9 cellular contexts compared by ENCODE assay signal in the genomic region with DNA sequence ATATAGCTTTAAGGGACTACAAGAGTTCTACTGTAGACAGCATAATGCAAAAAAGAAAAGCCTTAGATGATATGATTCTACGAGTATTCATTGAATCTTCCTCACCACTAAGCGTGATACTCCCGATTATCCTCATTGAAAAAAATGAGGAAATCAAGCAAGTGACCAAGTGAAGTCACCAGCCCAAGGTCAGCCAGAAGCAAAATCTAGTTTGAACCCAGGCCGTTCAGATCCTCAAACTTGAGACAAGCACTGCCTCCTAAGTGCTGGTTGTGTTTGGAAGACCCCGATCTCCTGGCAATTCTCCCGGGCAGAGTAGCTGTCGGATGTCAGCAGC. TPM values are rescaled to one million over a fixed set of nuclear protein-coding genes. Genes with fewer than 3 reads are reported as not detected.
DNase-seq lines count a peak whose midpoint lies in the region; ATAC-seq, FAIRE-seq and TF ChIP-seq lines count a peak whose summit lies in the region.
"Had no signal": no experiment of that assay in that cellular context is flagged by ENCODE, and none has a peak within 500 bp of the region (broad histone marks: within the 10 kb centered on the region; RNA-seq: fewer than 3 reads in every experiment).

No MANE protein-coding gene starts in this region.

- H3K27ac Mint-ChIP-seq in activated CD8-positive, alpha-beta memory T cell treated with anti-CD3 and anti-CD28 coated beads, Interleukin-2, amount 10 ng/mL, durations not matched to agents 7 days and 5 days = peak overlapping the region; percentile 86
- peak overlapping the region; percentile 82 for H3K27ac Mint-ChIP-seq in astrocyte (ENCODE audit: unreplicated experiment)

- H3K36me3 ChIP-seq in astrocyte (ENCODE audit: insufficient read depth, low read length) (peaks cover 5% of the 10 kb centered on the region), tibial artery (peaks cover 0 to 12% (median 9%) of the 10 kb centered on the region in 3 donors)

- peaks cover 39% of the 10 kb centered on the region for H4K20me1 ChIP-seq in astrocyte (ENCODE audit: insufficient read depth, low read length)

- peaks cover 30% of the 10 kb centered on the region for H3K36me3 Mint-ChIP-seq in activated CD8-positive, alpha-beta memory T cell treated with anti-CD3 and anti-CD28 coated beads, Interleukin-2, amount 10 ng/mL, durations not matched to agents 7 days and 5 days
- no peaks in the 10 kb centered on the region for H3K36me3 Mint-ChIP-seq in astrocyte (ENCODE audit: low read depth, unreplicated experiment)

- ATAC-seq in activated CD8-positive, alpha-beta memory T cell treated with anti-CD3 and anti-CD28 coated beads, Interleukin-2, amount 10 ng/mL, durations not matched to agents 7 days and 5 days = no peak
- no peak for ATAC-seq in GM19397 (IDR thresholded peaks at IDR 0.05; ENCODE audit: unreplicated experiment)

- peaks cover 27% of the 10 kb centered on the region for H3K4me1 ChIP-seq in astrocyte (ENCODE audit: insufficient read depth, low read length)
- H3K4me1 ChIP-seq in tibial artery = peaks cover 0 to 36% (median 20%) of the 10 kb centered on the region in 4 donors

- intact Hi-C loops in lower leg skin (cut with DNase I; ENCODE audit: low total_unique reads) (no loop called here), tibial artery (cut with DNase I; ENCODE audit: low total_unique reads) (loop anchor here (5.0 kb wide), 1 partner anchor 423 kb away; a partner anchor contains a TSS)

- peaks cover 77% of the 10 kb centered on the region for H3K79me2 ChIP-seq in astrocyte (ENCODE audit: insufficient read depth, low read length)

- peak overlapping the region; percentile 13 for H3K27ac ChIP-seq in astrocyte (ENCODE audit: low read depth, low read length)
- peak overlapping the region; percentile 76 to 78 for H3K27ac ChIP-seq in tibial artery

- WGBS in lower leg skin, 2 donors = 0 to 2% methylated on average over 7 of the region's 7 CpGs

- H3K9me3 Mint-ChIP-seq in activated CD8-positive, alpha-beta memory T cell treated with anti-CD3 and anti-CD28 coated beads, Interleukin-2, amount 10 ng/mL, durations not matched to agents 7 days and 5 days (ENCODE audit: low read depth) = no peaks in the 10 kb centered on the region
- H3K9me3 Mint-ChIP-seq in astrocyte (ENCODE audit: unreplicated experiment) = no peaks in the 10 kb centered on the region

- DNase-seq in activated CD8-positive, alpha-beta memory T cell treated with anti-CD3 and anti-CD28 coated beads, Interleukin-2, amount 10 ng/mL, durations not matched to agents 7 days and 5 days = no peak
- DNase-seq in activated CD8-positive, alpha-beta memory T cell treated with anti-CD3 and anti-CD28 coated beads for 24 hours = no peak
- DNase-seq in astrocyte (ENCODE audit: low read depth) = no peak
- peak in 1 of 2 donors; percentile 25 for DNase-seq in lower leg skin (ENCODE audit: low spot score in 2 of 2)
- no peak for DNase-seq in tibial artery
- DNase-seq in NCI-H2171 treated with DMSO at 0.1 percent for 48 hours (lab: John Stamatoyannopoulos, UW) = no peak
- no peak for DNase-seq in occipital lobe (lab: John Stamatoyannopoulos, UW)

- H3K4me3 ChIP-seq in astrocyte (ENCODE audit: insufficient read depth, low read depth, low read length) (peak overlapping the region; percentile 76), lower leg skin (ENCODE audit: low read depth, poor library complexity, severe bottlenecking) (peak overlapping the region; percentile 87), tibial artery (peak overlapping the region; percentile 93 to 100)

- no peak for TF ChIP-seq POLR2A in lower leg skin (IDR thresholded peaks at IDR 0.05)

- CTCF ChIA-PET in activated CD8-positive, alpha-beta memory T cell treated with anti-CD3 and anti-CD28 coated beads, Interleukin-2, amount 10 ng/mL, durations not matched to agents 7 days and 5 days (lab: Charles Lee) = interaction anchor here (1.1 to 1.8 kb wide), 3 partner anchors 21 to 142 kb away, joined by 3 to 5 read pairs (median 3); no protein-coding TSS in a partner anchor

- H3K4me3 Mint-ChIP-seq in activated CD8-positive, alpha-beta memory T cell treated with anti-CD3 and anti-CD28 coated beads, Interleukin-2, amount 10 ng/mL, durations not matched to agents 7 days and 5 days = peak overlapping the region; percentile 82
- peak overlapping the region; percentile 96 for H3K4me3 Mint-ChIP-seq in astrocyte (ENCODE audit: unreplicated experiment)

- no peaks in the 10 kb centered on the region for H3K9me3 ChIP-seq in astrocyte (ENCODE audit: insufficient read depth, low read depth, low read length)
- no peaks in the 10 kb centered on the region for H3K9me3 ChIP-seq in tibial artery

- no peak for FAIRE-seq in astrocyte (lab: Jason Lieb, UNC)
- FAIRE-seq: frontal cortex had no signal

- peak overlapping the region; percentile 93 for H3K4me2 ChIP-seq in astrocyte (ENCODE audit: low read length)

- no peaks in the 10 kb centered on the region for H3K27me3 Mint-ChIP-seq in activated CD8-positive, alpha-beta memory T cell treated with anti-CD3 and anti-CD28 coated beads, Interleukin-2, amount 10 ng/mL, durations not matched to agents 7 days and 5 days
- H3K27me3 Mint-ChIP-seq in astrocyte (ENCODE audit: low read depth, unreplicated experiment) = no peaks in the 10 kb centered on the region

- H3K4me1 Mint-ChIP-seq in activated CD8-positive, alpha-beta memory T cell treated with anti-CD3 and anti-CD28 coated beads, Interleukin-2, amount 10 ng/mL, durations not matched to agents 7 days and 5 days = peaks cover 54% of the 10 kb centered on the region
- H3K4me1 Mint-ChIP-seq in astrocyte (ENCODE audit: low read depth, unreplicated experiment) = peaks cover 19% of the 10 kb centered on the region

- peak overlapping the region; percentile 88 for H3K9ac ChIP-seq in astrocyte (ENCODE audit: low read length)

- TF ChIP-seq CTCF in astrocyte (IDR thresholded peaks at IDR 0.05; ENCODE audit: insufficient read depth, low read depth, low read length) (no peak), lower leg skin (IDR thresholded peaks at IDR 0.05) (no peak), tibial artery (IDR thresholded peaks at IDR 0.05) (no peak)

- H3K27me3 ChIP-seq in astrocyte (ENCODE audit: insufficient read depth, low read length) = no peaks in the 10 kb centered on the region
- H3K27me3 ChIP-seq in tibial artery = no peaks in the 10 kb centered on the region

- H2AFZ ChIP-seq in astrocyte (ENCODE audit: low read depth, low read length) = peak overlapping the region; percentile 74

RNA-seq across cellular contexts. Expression of a gene that starts 0.8 kb away (rescaled TPM):
- 10 to 100 TPM; 90.6 to 92.3 TPM for total RNA-seq in activated CD8-positive, alpha-beta memory T cell treated with anti-CD3 and anti-CD28 coated beads, Interleukin-2, amount 10 ng/mL, durations not matched to agents 7 days and 5 days
- total RNA-seq in astrocyte (32.7 and 33.4 TPM in 2 replicates), lower leg skin (10 to 100 TPM; 25.2 to 31.8 (median 28.5) TPM), occipital lobe (27.8 TPM)

RNA-seq across cellular contexts. Expression of a gene that starts 3.9 kb away (rescaled TPM):
- 10 to 100 TPM; 68.6 to 78.2 TPM for total RNA-seq in activated CD8-positive, alpha-beta memory T cell treated with anti-CD3 and anti-CD28 coated beads, Interleukin-2, amount 10 ng/mL, durations not matched to agents 7 days and 5 days
- total RNA-seq in astrocyte (22.5 and 23.9 TPM in 2 replicates), lower leg skin (100 to 1,000 TPM in 3 of 4 donors, 10 to 100 TPM in 1; 97.7 to 184 (median 143) TPM), occipital lobe (20.6 TPM)

RNA-seq across cellular contexts. Expression of a gene that starts 53.0 kb away (rescaled TPM):
- 10 to 100 TPM; 14.8 to 17.3 TPM for total RNA-seq in activated CD8-positive, alpha-beta memory T cell treated with anti-CD3 and anti-CD28 coated beads, Interleukin-2, amount 10 ng/mL, durations not matched to agents 7 days and 5 days
- total RNA-seq in astrocyte = 11.5 and 13.0 TPM in 2 replicates
- total RNA-seq in lower leg skin = 1 to 10 TPM; 4.2 to 10.0 (median 8.8) TPM
- 84.5 TPM for total RNA-seq in occipital lobe
